In the genomic region with DNA sequence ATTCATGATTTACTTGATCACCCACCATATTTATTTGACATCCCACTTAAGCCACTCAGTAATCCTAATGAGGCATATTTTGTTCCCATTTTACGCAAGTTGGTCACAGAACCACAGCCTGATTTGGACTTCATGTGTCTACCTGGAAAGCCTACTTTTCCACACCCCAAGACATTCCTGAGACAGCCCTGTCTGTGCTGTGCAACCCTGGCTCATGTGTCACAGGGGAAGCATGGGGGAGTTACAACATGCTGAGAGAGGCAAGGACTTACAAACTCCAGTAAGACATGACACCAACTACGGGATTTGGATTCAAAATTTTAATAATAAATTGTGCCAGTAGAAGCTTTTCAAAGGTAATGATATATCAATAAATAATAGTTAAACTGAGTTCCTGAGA, we compare ENCODE assay signal across 40 cellular contexts.
"Had no signal": no experiment of that assay in that cellular context is flagged by ENCODE, and none has a peak within 500 bp of the region (broad histone marks: within the 10 kb centered on the region; RNA-seq: fewer than 3 reads in every experiment).

No MANE protein-coding gene starts in this region.

- H3K27ac Mint-ChIP-seq: activated naive CD4-positive, alpha-beta T cell treated with anti-CD3 and anti-CD28 coated beads for 36 hours; activated naive CD4-positive, alpha-beta T cell treated with anti-CD3 and anti-CD28 coated beads, Interleukin-2, amount 10 ng/mL, durations not matched to agents 7 days and 5 days; activated naive CD4-positive, alpha-beta T cell treated with anti-CD3 and anti-CD28 coated beads, Interleukin-2, amount 50 U/mL, for 24 hours; activated naive CD4-positive, alpha-beta T cell treated with anti-CD3 and anti-CD28 coated beads, Interleukin-2, amount 50 U/mL, for 72 hours; activated naive CD8-positive, alpha-beta T cell; activated naive CD8-positive, alpha-beta T cell treated with anti-CD3 and anti-CD28 coated beads for 36 hours; activated naive CD8-positive, alpha-beta T cell treated with anti-CD3 and anti-CD28 coated beads, Interleukin-2, amount 10 ng/mL, durations not matched to agents 7 days and 5 days; activated naive CD8-positive, alpha-beta T cell treated with anti-CD3 and anti-CD28 coated beads, Interleukin-2, amount 50 U/mL, for 24 hours; activated T-cell treated with anti-CD3 and anti-CD28 coated beads, Interleukin-2, amount 50 U/mL, for 24 hours; activated T-cell treated with anti-CD3 and anti-CD28 coated beads, Interleukin-2, amount 50 U/mL, for 72 hours; activated T-helper 1 cell treated with anti-CD3 and anti-CD28 coated beads, Interleukin-12 subunit alpha, Interleukin-12 subunit beta, Interleukin-2, Interleukin-4 antibody, amounts not matched to agents 30 ng/mL and 10 ng/mL and 1 ng/mL, durations not matched to agents 14 hours and 24 hours and 36 hours; activated T-helper 17 cell treated with anti-CD3 and anti-CD28 coated beads, Interleukin-2, amount 50 U/mL, for 72 hours; activated T-helper 2 cell treated with anti-CD3 and anti-CD28 coated beads, Interferon-gamma antibody, Interleukin-2, Interleukin-4, amounts not matched to agents 10 μg/mL and 5 μg/mL and 100 μg/mL, durations not matched to agents 14 hours and 24 hours and 36 hours; brain had no signal

- ATAC-seq: activated naive CD4-positive, alpha-beta T cell treated with anti-CD3 and anti-CD28 coated beads, Interleukin-2, amount 50 U/mL, for 72 hours; activated naive CD8-positive, alpha-beta T cell treated with anti-CD3 and anti-CD28 coated beads, Interleukin-2, amount 50 U/mL, for 24 hours; activated T-cell treated with anti-CD3 and anti-CD28 coated beads, Interleukin-2, amount 50 U/mL, for 4 hours; activated T-cell treated with anti-CD3 and anti-CD28 coated beads, Interleukin-2, amount 50 U/mL, for 72 hours; activated T-helper 17 cell treated with anti-CD3 and anti-CD28 coated beads, Interleukin-2, amount 50 U/mL, for 72 hours; body of pancreas had no signal

- H3K4me3 Mint-ChIP-seq: activated naive CD4-positive, alpha-beta T cell treated with anti-CD3 and anti-CD28 coated beads for 36 hours; activated naive CD4-positive, alpha-beta T cell treated with anti-CD3 and anti-CD28 coated beads, Interleukin-2, amount 10 ng/mL, durations not matched to agents 7 days and 5 days; activated naive CD4-positive, alpha-beta T cell treated with anti-CD3 and anti-CD28 coated beads, Interleukin-2, amount 50 U/mL, for 24 hours; activated naive CD8-positive, alpha-beta T cell; activated naive CD8-positive, alpha-beta T cell treated with anti-CD3 and anti-CD28 coated beads for 36 hours; activated naive CD8-positive, alpha-beta T cell treated with anti-CD3 and anti-CD28 coated beads, Interleukin-2, amount 10 ng/mL, durations not matched to agents 7 days and 5 days; activated naive CD8-positive, alpha-beta T cell treated with anti-CD3 and anti-CD28 coated beads, Interleukin-2, amount 50 U/mL, for 24 hours; activated T-cell treated with anti-CD3 and anti-CD28 coated beads, Interleukin-2, amount 50 U/mL, for 24 hours; activated T-cell treated with anti-CD3 and anti-CD28 coated beads, Interleukin-2, amount 50 U/mL, for 4 hours; activated T-cell treated with anti-CD3 and anti-CD28 coated beads, Interleukin-2, amount 50 U/mL, for 72 hours; activated T-helper 1 cell treated with anti-CD3 and anti-CD28 coated beads, Interleukin-12 subunit alpha, Interleukin-12 subunit beta, Interleukin-2, Interleukin-4 antibody, amounts not matched to agents 30 ng/mL and 10 ng/mL and 1 ng/mL, durations not matched to agents 14 hours and 24 hours and 36 hours; activated T-helper 17 cell treated with anti-CD3 and anti-CD28 coated beads, Interleukin-2, amount 50 U/mL, for 72 hours; brain; central memory CD8-positive, alpha-beta T cell had no signal

- H3K27me3 Mint-ChIP-seq: activated naive CD8-positive, alpha-beta T cell; activated naive CD8-positive, alpha-beta T cell treated with anti-CD3 and anti-CD28 coated beads for 36 hours; activated naive CD8-positive, alpha-beta T cell treated with anti-CD3 and anti-CD28 coated beads, Interleukin-2, amount 10 ng/mL, durations not matched to agents 7 days and 5 days; activated naive CD8-positive, alpha-beta T cell treated with anti-CD3 and anti-CD28 coated beads, Interleukin-2, amount 50 U/mL, for 24 hours; activated T-helper 17 cell treated with anti-CD3 and anti-CD28 coated beads, Interleukin-2, amount 50 U/mL, for 72 hours; brain; central memory CD8-positive, alpha-beta T cell had no signal

- FAIRE-seq: astrocyte, bronchial epithelial cell had no signal

- H3K27ac ChIP-seq: adrenal gland, ascending aorta, body of pancreas, brain microvascular endothelial cell, breast epithelium, cardiac muscle cell had no signal

- H3K9me3 Mint-ChIP-seq: activated naive CD4-positive, alpha-beta T cell treated with anti-CD3 and anti-CD28 coated beads for 36 hours; activated naive CD4-positive, alpha-beta T cell treated with anti-CD3 and anti-CD28 coated beads, Interleukin-2, amount 10 ng/mL, durations not matched to agents 7 days and 5 days; activated naive CD4-positive, alpha-beta T cell treated with anti-CD3 and anti-CD28 coated beads, Interleukin-2, amount 50 U/mL, for 24 hours; activated naive CD4-positive, alpha-beta T cell treated with anti-CD3 and anti-CD28 coated beads, Interleukin-2, amount 50 U/mL, for 72 hours; activated naive CD8-positive, alpha-beta T cell treated with anti-CD3 and anti-CD28 coated beads for 36 hours; activated naive CD8-positive, alpha-beta T cell treated with anti-CD3 and anti-CD28 coated beads, Interleukin-2, amount 10 ng/mL, durations not matched to agents 7 days and 5 days; activated naive CD8-positive, alpha-beta T cell treated with anti-CD3 and anti-CD28 coated beads, Interleukin-2, amount 50 U/mL, for 24 hours; activated T-cell treated with anti-CD3 and anti-CD28 coated beads, Interleukin-2, amount 50 U/mL, for 24 hours; activated T-cell treated with anti-CD3 and anti-CD28 coated beads, Interleukin-2, amount 50 U/mL, for 4 hours; activated T-cell treated with anti-CD3 and anti-CD28 coated beads, Interleukin-2, amount 50 U/mL, for 72 hours; activated T-helper 1 cell treated with anti-CD3 and anti-CD28 coated beads, Interleukin-12 subunit alpha, Interleukin-12 subunit beta, Interleukin-2, Interleukin-4 antibody, amounts not matched to agents 30 ng/mL and 10 ng/mL and 1 ng/mL, durations not matched to agents 14 hours and 24 hours and 36 hours; activated T-helper 17 cell treated with anti-CD3 and anti-CD28 coated beads, Interleukin-2, amount 50 U/mL, for 72 hours; activated T-helper 2 cell treated with anti-CD3 and anti-CD28 coated beads, Interferon-gamma antibody, Interleukin-2, Interleukin-4, amounts not matched to agents 10 μg/mL and 5 μg/mL and 100 μg/mL, durations not matched to agents 14 hours and 24 hours and 36 hours; brain; central memory CD8-positive, alpha-beta T cell had no signal

- DNase-seq: activated effector memory CD4-positive, alpha-beta T cell treated with anti-CD3 and anti-CD28 coated beads, Interleukin-2, amount 50 U/mL, for 16 hours; activated effector memory CD4-positive, alpha-beta T cell treated with Interleukin-2 at 50 U/mL for 16 hours; activated gamma-delta T cell; activated gamma-delta T cell treated with Interleukin-2 at 50 U/mL for 16 hours; activated naive CD4-positive, alpha-beta T cell; activated naive CD4-positive, alpha-beta T cell treated with anti-CD3 and anti-CD28 coated beads for 36 hours; activated naive CD4-positive, alpha-beta T cell treated with anti-CD3 and anti-CD28 coated beads, Interleukin-2, amount 10 ng/mL, durations not matched to agents 7 days and 5 days; activated naive CD4-positive, alpha-beta T cell treated with anti-CD3 and anti-CD28 coated beads, Interleukin-2, amount 50 U/mL, for 16 hours; activated naive CD4-positive, alpha-beta T cell treated with Interleukin-2 at 50 U/mL for 16 hours; activated naive CD8-positive, alpha-beta T cell treated with anti-CD3 and anti-CD28 coated beads for 36 hours; activated naive CD8-positive, alpha-beta T cell treated with anti-CD3 and anti-CD28 coated beads, Interleukin-2, amount 10 ng/mL, durations not matched to agents 7 days and 5 days; activated naive CD8-positive, alpha-beta T cell treated with anti-CD3 and anti-CD28 coated beads, Interleukin-2, amount 50 U/mL, for 24 hours; activated T-cell treated with anti-CD3 and anti-CD28 coated beads, Interleukin-2, amount 50 U/mL, for 1 hour; activated T-cell treated with anti-CD3 and anti-CD28 coated beads, Interleukin-2, amount 50 U/mL, for 24 hours; activated T-cell treated with anti-CD3 and anti-CD28 coated beads, Interleukin-2, amount 50 U/mL, for 4 hours; activated T-cell treated with anti-CD3 and anti-CD28 coated beads, Interleukin-2, amount 50 U/mL, for 48 hours; activated T-cell treated with anti-CD3 and anti-CD28 coated beads, Interleukin-2, amount 50 U/mL, for 72 hours; adrenal gland; amniotic stem cell; amygdala; anterior cingulate cortex; aorta; body of pancreas; brain microvascular endothelial cell; caudate nucleus; central memory CD4-positive, alpha-beta T cell; cerebellar nuclear complex had no signal

- H3K27me3 ChIP-seq: adrenal gland, ascending aorta, body of pancreas, brain microvascular endothelial cell, breast epithelium, cardiac muscle cell had no signal

- H3K36me3 ChIP-seq: breast epithelium had no signal

- H3K36me3 Mint-ChIP-seq: activated naive CD4-positive, alpha-beta T cell treated with anti-CD3 and anti-CD28 coated beads, Interleukin-2, amount 10 ng/mL, durations not matched to agents 7 days and 5 days; activated naive CD4-positive, alpha-beta T cell treated with anti-CD3 and anti-CD28 coated beads, Interleukin-2, amount 50 U/mL, for 24 hours; activated naive CD4-positive, alpha-beta T cell treated with anti-CD3 and anti-CD28 coated beads, Interleukin-2, amount 50 U/mL, for 72 hours; activated naive CD8-positive, alpha-beta T cell treated with anti-CD3 and anti-CD28 coated beads for 36 hours; activated naive CD8-positive, alpha-beta T cell treated with anti-CD3 and anti-CD28 coated beads, Interleukin-2, amount 10 ng/mL, durations not matched to agents 7 days and 5 days had no signal

- H3K4me3 ChIP-seq: adrenal gland, ascending aorta, body of pancreas, breast epithelium, cardiac muscle cell had no signal

- H3K4me1 Mint-ChIP-seq: brain; central memory CD8-positive, alpha-beta T cell had no signal

- H3K9me3 ChIP-seq: adrenal gland, ascending aorta, body of pancreas, breast epithelium had no signal

- H3K4me1 ChIP-seq: adrenal gland, ascending aorta, body of pancreas, breast epithelium had no signal
